ENCODE assay signal across 20 cellular contexts in the genomic region with DNA sequence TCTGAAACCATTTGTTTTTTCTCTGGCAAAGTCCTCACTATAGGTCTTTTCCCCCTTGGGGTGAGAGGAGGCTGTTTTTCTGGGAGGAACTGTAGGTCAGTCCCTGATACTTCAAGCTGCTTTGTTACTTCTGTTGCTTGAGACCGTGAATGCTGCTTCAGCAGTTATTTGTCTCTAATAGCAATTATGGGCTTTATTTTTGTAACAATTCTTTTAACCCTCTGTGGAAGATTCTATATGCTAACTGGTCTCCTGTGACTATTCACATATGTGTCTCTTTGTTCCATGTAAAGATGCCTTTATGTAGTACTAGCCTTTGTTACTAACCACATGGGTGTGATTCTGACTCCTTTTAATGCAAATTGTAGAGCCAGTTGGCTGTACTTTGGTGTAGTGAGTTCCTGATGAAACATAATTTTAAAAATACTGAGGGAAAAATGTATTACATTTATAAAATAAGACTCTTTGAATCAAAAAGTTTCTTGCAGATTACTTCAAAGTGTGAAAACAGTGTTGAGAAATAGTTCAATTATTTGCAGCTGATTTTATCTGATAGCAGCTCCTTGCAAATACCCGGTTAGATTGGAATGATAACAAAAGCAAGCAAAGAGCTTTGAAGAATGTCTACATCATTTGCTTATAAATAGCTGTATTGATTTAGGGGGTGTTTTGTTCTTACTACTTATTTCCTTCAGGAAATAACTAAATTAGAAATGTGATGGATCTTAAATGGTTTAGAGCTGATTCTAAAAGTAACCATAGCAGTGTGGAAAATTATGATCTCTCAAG. TPM values are rescaled to one million over a fixed set of nuclear protein-coding genes. Genes with fewer than 3 reads are reported as not detected.
DNase-seq lines count a peak whose midpoint lies in the region; ATAC-seq and TF ChIP-seq lines count a peak whose summit lies in the region.
"Had no signal": no experiment of that assay in that cellular context is flagged by ENCODE, and none has a peak within 500 bp of the region (broad histone marks: within the 10 kb centered on the region; RNA-seq: fewer than 3 reads in every experiment).

No MANE protein-coding gene starts in this region.

- H3K9ac ChIP-seq in subcutaneous abdominal adipose tissue (ENCODE audit: low read length in 5 of 5): no peak overlapping the region

- H3K9me3 Mint-ChIP-seq in glutamatergic neuron (ENCODE audit: unreplicated experiment): peaks cover 11% of the 10 kb centered on the region
- H3K9me3 Mint-ChIP-seq in activated T-cell treated with anti-CD3 and anti-CD28 coated beads, Interleukin-2, amount 50 U/mL, for 4 hours: no peaks in the 10 kb centered on the region

- no peaks in the 10 kb centered on the region for H3K27me3 ChIP-seq in WERI-Rb-1 (ENCODE audit: insufficient read depth, low read depth, severe bottlenecking)
- no peaks in the 10 kb centered on the region for H3K27me3 ChIP-seq in subcutaneous abdominal adipose tissue (ENCODE audit: control insufficient read depth in 5 of 5, insufficient read depth in 4 of 5, low read length in 5 of 5)
- H3K27me3 ChIP-seq: ascending aorta, sigmoid colon, tibial nerve had no signal

- no peak for TF ChIP-seq CTCF in WERI-Rb-1 (IDR thresholded peaks at IDR 0.05; ENCODE audit: low read depth, low read length)
- no peak for TF ChIP-seq CTCF in glutamatergic neuron (IDR thresholded peaks at IDR 0.05; ENCODE audit: partially characterized antibody, unreplicated experiment)

- H3K9me3 ChIP-seq in WERI-Rb-1 (ENCODE audit: severe bottlenecking): peaks cover 6% of the 10 kb centered on the region
- peaks cover 0 to 7% (median 0%) of the 10 kb centered on the region in 5 donors for H3K9me3 ChIP-seq in subcutaneous abdominal adipose tissue (ENCODE audit: control insufficient read depth in 5 of 5, low read length in 5 of 5)
- H3K9me3 ChIP-seq: ascending aorta had no signal

- H3K27ac Mint-ChIP-seq in glutamatergic neuron (ENCODE audit: unreplicated experiment): no peak overlapping the region
- H3K27ac Mint-ChIP-seq: memory B cell had no signal

- peaks cover 17% of the 10 kb centered on the region for H3K4me1 Mint-ChIP-seq in glutamatergic neuron (ENCODE audit: low read depth, unreplicated experiment)
- peaks cover 3% of the 10 kb centered on the region for H3K4me1 Mint-ChIP-seq in activated T-cell treated with anti-CD3 and anti-CD28 coated beads, Interleukin-2, amount 50 U/mL, for 4 hours (ENCODE audit: low read depth)
- H3K4me1 Mint-ChIP-seq: memory B cell had no signal

- H3K4me3 Mint-ChIP-seq in glutamatergic neuron (ENCODE audit: unreplicated experiment): peak overlapping the region; percentile 9
- no peak overlapping the region for H3K4me3 Mint-ChIP-seq in activated T-cell treated with anti-CD3 and anti-CD28 coated beads, Interleukin-2, amount 50 U/mL, for 4 hours
- H3K4me3 Mint-ChIP-seq: memory B cell; naive thymus-derived CD4-positive, alpha-beta T cell had no signal

- peaks cover 17% of the 10 kb centered on the region for H3K36me3 Mint-ChIP-seq in glutamatergic neuron (ENCODE audit: unreplicated experiment)
- peaks cover 25% of the 10 kb centered on the region for H3K36me3 Mint-ChIP-seq in activated T-cell treated with anti-CD3 and anti-CD28 coated beads, Interleukin-2, amount 50 U/mL, for 4 hours (ENCODE audit: insufficient read depth)

- H3K36me3 ChIP-seq in WERI-Rb-1 (no peaks in the 10 kb centered on the region; the same call in 1 of the 2 replicates), subcutaneous abdominal adipose tissue (ENCODE audit: control insufficient read depth in 5 of 5, insufficient read depth in 5 of 5, low read length in 5 of 5) (no peaks in the 10 kb centered on the region)
- H3K36me3 ChIP-seq: ascending aorta, tibial nerve had no signal

- peak; percentile 43 for DNase-seq in HT-29 (ENCODE audit: low spot score)
- DNase-seq in WERI-Rb-1: peak; percentile 6
- no peak for DNase-seq in glutamatergic neuron
- DNase-seq in activated T-cell treated with anti-CD3 and anti-CD28 coated beads, Interleukin-2, amount 50 U/mL, for 4 hours: no peak
- DNase-seq in activated CD8-positive, alpha-beta memory T cell treated with anti-CD3 and anti-CD28 coated beads, Interleukin-2, amount 50 U/mL, for 4 hours: no peak
- DNase-seq: activated naive CD4-positive, alpha-beta T cell treated with anti-CD3 and anti-CD28 coated beads, Interleukin-2, amount 50 U/mL, for 16 hours; activated T-cell treated with anti-CD3 and anti-CD28 coated beads for 4 hours; COR-L47; EL; naive thymus-derived CD4-positive, alpha-beta T cell; NCI-H1048; NCI-H2029; NCI-H446 treated with DMSO at 0.1 percent for 48 hours; sigmoid colon; stimulated activated naive CD4-positive, alpha-beta T cell had no signal

- peak overlapping the region; percentile 72 for H3K27ac ChIP-seq in WERI-Rb-1
- H3K27ac ChIP-seq in subcutaneous abdominal adipose tissue (ENCODE audit: low read depth, low read length): peak overlapping the region; percentile 84

- H3K4me1 ChIP-seq in subcutaneous abdominal adipose tissue (ENCODE audit: control insufficient read depth in 5 of 5, insufficient read depth in 5 of 5, low read length in 5 of 5): peaks cover 9 to 59% (median 50%) of the 10 kb centered on the region in 5 donors

- H3K27me3 Mint-ChIP-seq in glutamatergic neuron (ENCODE audit: unreplicated experiment): peaks cover 3% of the 10 kb centered on the region
- no peaks in the 10 kb centered on the region for H3K27me3 Mint-ChIP-seq in activated T-cell treated with anti-CD3 and anti-CD28 coated beads, Interleukin-2, amount 50 U/mL, for 4 hours (ENCODE audit: low read depth)
- H3K27me3 Mint-ChIP-seq: memory B cell had no signal

- no peak overlapping the region for H3K4me3 ChIP-seq in WERI-Rb-1 (ENCODE audit: low read depth, low read length)
- no peak overlapping the region for H3K4me3 ChIP-seq in subcutaneous abdominal adipose tissue (ENCODE audit: low read depth in 1 of 5, low read length in 5 of 5)
- H3K4me3 ChIP-seq: ascending aorta, sigmoid colon, tibial nerve had no signal

- no peak for ATAC-seq in activated T-cell treated with anti-CD3 and anti-CD28 coated beads, Interleukin-2, amount 50 U/mL, for 4 hours
- ATAC-seq in HG03135 (IDR thresholded peaks at IDR 0.05; ENCODE audit: unreplicated experiment): no peak
- ATAC-seq: naive thymus-derived CD4-positive, alpha-beta T cell had no signal

RNA-seq across cellular contexts. Expression of a gene that starts 46.6 kb away (rescaled TPM):
- 0.08 and 0.29 TPM in 2 replicates for total RNA-seq in HT-29 (2014; rRNA removed; shearing (Covaris generic))
- total RNA-seq in glutamatergic neuron (ENCODE audit: unreplicated experiment): 55.5 TPM
- under 1 TPM in 1 of 3 donors, not detected in 2; 0.05 TPM for total RNA-seq in activated T-cell treated with anti-CD3 and anti-CD28 coated beads, Interleukin-2, amount 50 U/mL, for 4 hours
- total RNA-seq: naive thymus-derived CD4-positive, alpha-beta T cell had no signal

Comparison
In these comparisons a context has a peak if more than half of its experiments do, and no peak if none do; other contexts are left out.
1. DNase-seq: peak in HT-29 (single experiment) and WERI-Rb-1 (single experiment); none in glutamatergic neuron (single experiment), activated T-cell treated with anti-CD3 and anti-CD28 coated beads, Interleukin-2, amount 50 U/mL, for 4 hours (single experiment) and activated CD8-positive, alpha-beta memory T cell treated with anti-CD3 and anti-CD28 coated beads, Interleukin-2, amount 50 U/mL, for 4 hours (single experiment).
2. RNA of a gene that starts 46.6 kb away (total RNA-seq): 55.5 TPM in glutamatergic neuron (single experiment); 0.08 to 0.29 TPM in HT-29 and 0.05 TPM in activated T-cell treated with anti-CD3 and anti-CD28 coated beads, Interleukin-2, amount 50 U/mL, for 4 hours; every median in the first group is over 10 times any median in the second.